27 cellular contexts compared by ENCODE assay signal in the genomic region with DNA sequence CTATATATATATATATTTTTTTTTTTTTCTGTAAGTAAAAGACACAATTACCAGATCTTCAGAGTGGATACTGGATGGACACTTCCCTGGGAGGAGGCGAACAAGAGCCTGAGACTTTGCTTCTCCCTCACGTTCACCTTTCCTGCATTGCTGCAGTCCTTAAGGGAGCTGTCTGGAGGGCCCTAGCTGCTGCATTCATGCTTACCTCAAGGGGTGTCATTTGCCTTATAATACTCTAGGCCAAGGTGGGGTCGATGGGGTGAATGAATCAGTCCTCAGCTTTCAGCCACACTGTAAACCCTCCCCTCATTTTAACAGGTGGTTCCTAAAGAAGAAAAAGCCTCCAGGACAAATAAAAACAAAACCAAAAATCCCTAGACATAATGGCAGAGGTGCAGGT.
"Had no signal": no experiment of that assay in that cellular context is flagged by ENCODE, and none has a peak within 500 bp of the region (broad histone marks: within the 10 kb centered on the region; RNA-seq: fewer than 3 reads in every experiment).

No MANE protein-coding gene starts in this region.

- H3K4me3 Mint-ChIP-seq: immature natural killer cell; natural killer cell treated with Interleukin-12 subunit alpha and Interleukin-12 subunit beta and Interleukin-15 and Interleukin-18, amount 100 ng/mL, for 72 hours; stimulated activated memory B cell treated with anti-CD40 and anti-IgM and Interleukin-4, amounts not matched to agents 10 μg/mL and 1 μg/mL and 100 μg/mL, for 72 hours; stimulated activated naive CD8-positive, alpha-beta T cell treated with anti-CD3 and anti-CD28 coated beads, Interleukin-15, amount 100 ng/mL, for 72 hours; type B pancreatic cell had no signal

- H3K27ac ChIP-seq: left lung, lower lobe of right lung, ovary, right atrium auricular region, right lobe of liver, tibial nerve, uterus had no signal

- ATAC-seq: left colon; left lung; lower lobe of right lung; natural killer cell treated with Interleukin-12 subunit alpha and Interleukin-12 subunit beta and Interleukin-15 and Interleukin-18, amount 100 ng/mL, for 72 hours; right lobe of liver; stimulated activated memory B cell treated with anti-CD40 and anti-IgM and Interleukin-4, amounts not matched to agents 10 μg/mL and 1 μg/mL and 100 μg/mL, for 72 hours; stimulated activated naive CD8-positive, alpha-beta T cell treated with anti-CD3 and anti-CD28 coated beads, Interleukin-15, amount 100 ng/mL, for 72 hours had no signal

- H3K9me3 ChIP-seq: left lung, lower lobe of right lung, ovary, right atrium auricular region, right lobe of liver, tibial nerve, uterus had no signal

- H3K27me3 ChIP-seq: left lung, ovary, right atrium auricular region, right lobe of liver, tibial nerve, uterus had no signal

- H3K27me3 Mint-ChIP-seq: naive B cell; natural killer cell treated with Interleukin-12 subunit alpha and Interleukin-12 subunit beta and Interleukin-15 and Interleukin-18, amount 100 ng/mL, for 72 hours; stimulated activated memory B cell treated with anti-CD40 and anti-IgM and Interleukin-4, amounts not matched to agents 10 μg/mL and 1 μg/mL and 100 μg/mL, for 72 hours had no signal

- H3K27ac Mint-ChIP-seq: immature natural killer cell; progenitor cell of endocrine pancreas; stimulated activated naive CD8-positive, alpha-beta T cell treated with anti-CD3 and anti-CD28 coated beads, Interleukin-15, amount 100 ng/mL, for 72 hours; type B pancreatic cell had no signal

- DNase-seq: hypothalamus; immature natural killer cell; kidney; left colon; left lung; lower lobe of right lung; mammary epithelial cell; mesenchymal stem cell; naive B cell; ovary; right lobe of liver; stimulated activated CD4-positive, alpha-beta T cell treated with anti-CD3 and anti-CD28 coated beads, Interleukin-1b, Interleukin-23, amount 100 ng/mL, for 48 hours; stimulated activated CD4-positive, alpha-beta T cell treated with anti-CD3 and anti-CD28 coated beads, Interleukin-2, amount 100 ng/mL, for 48 hours; stimulated activated CD4-positive, alpha-beta T cell treated with anti-CD3 and anti-CD28 coated beads, Interleukin-4, amount 100 ng/mL, for 4 hours; stimulated activated CD8-positive, alpha-beta memory T cell treated with anti-CD3 and anti-CD28 coated beads, Interleukin-4, amount 100 ng/mL, for 48 hours; stimulated activated naive CD4-positive, alpha-beta T cell treated with Interleukin-2 at 50 U/mL for 16 hours; stimulated activated naive CD8-positive, alpha-beta T cell treated with anti-CD3 and anti-CD28 coated beads, Interleukin-15, amount 100 ng/mL, for 72 hours; substantia nigra; uterus had no signal

- H3K4me2 ChIP-seq: smooth muscle cell had no signal

- H3K36me3 Mint-ChIP-seq: immature natural killer cell; naive B cell; natural killer cell treated with Interleukin-12 subunit alpha and Interleukin-12 subunit beta and Interleukin-15 and Interleukin-18, amount 100 ng/mL, for 72 hours; stimulated activated memory B cell treated with anti-CD40 and anti-IgM and Interleukin-4, amounts not matched to agents 10 μg/mL and 1 μg/mL and 100 μg/mL, for 72 hours; type B pancreatic cell had no signal

- H3K9me3 Mint-ChIP-seq: immature natural killer cell; naive B cell; natural killer cell treated with Interleukin-12 subunit alpha and Interleukin-12 subunit beta and Interleukin-15 and Interleukin-18, amount 100 ng/mL, for 72 hours; stimulated activated memory B cell treated with anti-CD40 and anti-IgM and Interleukin-4, amounts not matched to agents 10 μg/mL and 1 μg/mL and 100 μg/mL, for 72 hours; stimulated activated naive CD8-positive, alpha-beta T cell treated with anti-CD3 and anti-CD28 coated beads, Interleukin-15, amount 100 ng/mL, for 72 hours; type B pancreatic cell had no signal

- H3K4me1 ChIP-seq: left lung, lower lobe of right lung, right atrium auricular region, right lobe of liver, uterus had no signal

- H3K36me3 ChIP-seq: left lung, lower lobe of right lung, ovary, right atrium auricular region, right lobe of liver, tibial nerve, uterus had no signal

- FAIRE-seq: islet of Langerhans, kidney had no signal

- H3K4me3 ChIP-seq: left lung, lower lobe of right lung, ovary, right atrium auricular region, right lobe of liver, smooth muscle cell, tibial nerve, uterus had no signal
